In the genomic region with DNA sequence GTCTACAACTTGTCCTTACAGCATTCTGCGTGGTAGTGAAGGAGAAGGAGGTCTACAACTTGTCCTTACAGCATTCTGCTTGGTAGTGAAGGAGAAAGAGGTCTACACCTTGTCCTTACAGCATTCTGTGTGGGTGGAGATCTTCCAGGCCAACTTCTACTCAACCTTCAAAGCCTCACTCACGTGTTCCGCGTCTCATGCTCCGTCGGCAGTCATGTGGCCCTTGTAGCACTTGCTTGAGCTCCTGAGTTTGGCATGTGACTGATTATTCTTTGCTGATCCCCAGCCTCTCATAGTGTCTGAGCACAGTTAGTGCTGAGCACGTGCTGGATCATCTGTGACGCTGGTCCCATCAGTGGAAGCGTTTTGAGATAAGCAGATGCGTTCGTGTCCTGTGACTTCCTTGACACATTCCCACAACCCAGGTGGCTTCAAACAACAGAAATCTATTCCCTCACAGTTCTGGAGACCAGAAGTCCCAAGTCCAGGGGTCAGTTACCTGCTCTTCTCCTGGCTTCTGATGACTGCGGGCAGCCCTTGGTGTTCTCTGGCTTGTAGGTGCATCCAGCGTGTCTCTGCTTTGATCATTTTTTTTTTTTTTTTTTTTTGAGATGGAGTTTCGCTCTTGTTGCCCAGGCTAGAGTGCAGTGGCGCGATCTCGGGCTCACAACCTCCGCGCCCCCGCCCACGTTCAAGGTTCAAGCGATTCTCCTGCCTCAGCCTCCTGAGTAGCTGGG, we compare ENCODE assay signal across 1 cellular context.
TF ChIP-seq lines count a peak whose summit lies in the region.

No MANE protein-coding gene starts in this region.

TF ChIP-seq in H1, 55 proteins besides CTCF, POLR2A, EP300 and RAD21:
- TF ChIP-seq CEBPB (IDR thresholded peaks at IDR 0.05; ENCODE audit: low read depth, low read length) (no peak), BRCA1 (IDR thresholded peaks at IDR 0.05; ENCODE audit: low read depth, low read length) (no peak), EZH2 (IDR thresholded peaks at IDR 0.05; ENCODE audit: low read depth, low read length, severe bottlenecking) (no peak), YY1 (IDR thresholded peaks at IDR 0.05; ENCODE audit: low read depth, low read length) (no peak)
